Comparison of ENCODE assay signal across 28 cellular contexts in genomic region chr20:62558779-62559178, GRCh38.
DNase-seq lines count a peak whose midpoint lies in the region; ATAC-seq lines count a peak whose summit lies in the region.
"Had no signal": no experiment of that assay in that cellular context is flagged by ENCODE, and none has a peak within 500 bp of the region (broad histone marks: within the 10 kb centered on the region; RNA-seq: fewer than 3 reads in every experiment).

No MANE protein-coding gene starts in this region.

- no peaks in the 10 kb centered on the region for H3K27me3 ChIP-seq in rectal smooth muscle tissue (ENCODE audit: control insufficient read depth, insufficient read depth, low read length)

- POLR2A ChIA-PET in T-cell (lab: Charles Lee), result no interaction called here

- peak overlapping the region; percentile 44 for H3K27ac ChIP-seq in rectal smooth muscle tissue (ENCODE audit: low read depth, low read length)
- H3K27ac ChIP-seq: PC-9, suprapubic skin, upper lobe of right lung had no signal

- no peaks in the 10 kb centered on the region for H3K36me3 ChIP-seq in rectal smooth muscle tissue (ENCODE audit: control insufficient read depth, insufficient read depth, low read length)
- H3K36me3 ChIP-seq: HAP-1, suprapubic skin, upper lobe of right lung had no signal

- intact Hi-C loops in left cardiac atrium (cut with DNase I), result no loop called here

- no peaks in the 10 kb centered on the region for H3K36me3 Mint-ChIP-seq in T-cell
- H3K36me3 Mint-ChIP-seq: activated naive CD8-positive, alpha-beta T cell; stimulated activated naive B cell treated with anti-CD40 and anti-IgM and Interleukin-4, amounts not matched to agents 10 μg/mL and 1 μg/mL and 100 μg/mL, for 72 hours had no signal

- no peak overlapping the region for H3K9ac ChIP-seq in rectal smooth muscle tissue (ENCODE audit: low read length)

- no peak overlapping the region for H3K27ac Mint-ChIP-seq in T-cell
- H3K27ac Mint-ChIP-seq: activated CD4-positive, alpha-beta memory T cell treated with anti-CD3 and anti-CD28 coated beads, Interleukin-2, amount 10 ng/mL, durations not matched to agents 7 days and 5 days; activated naive CD8-positive, alpha-beta T cell; B cell; stimulated activated naive B cell treated with anti-CD40 and anti-IgM and Interleukin-4, amounts not matched to agents 10 μg/mL and 1 μg/mL and 100 μg/mL, for 72 hours had no signal

- H3K4me3 Mint-ChIP-seq in T-cell, result no peak overlapping the region
- H3K4me3 Mint-ChIP-seq: activated CD4-positive, alpha-beta memory T cell treated with anti-CD3 and anti-CD28 coated beads, Interleukin-2, amount 10 ng/mL, durations not matched to agents 7 days and 5 days; activated naive CD8-positive, alpha-beta T cell; B cell; effector memory CD8-positive, alpha-beta T cell; stimulated activated naive B cell treated with anti-CD40 and anti-IgM and Interleukin-4, amounts not matched to agents 10 μg/mL and 1 μg/mL and 100 μg/mL, for 72 hours had no signal

- H3K27me3 Mint-ChIP-seq in T-cell, result peaks cover 25 to 53% of the 10 kb centered on the region in 2 donors

- CTCF ChIA-PET in T-cell (lab: Charles Lee), result no interaction called here

- peaks cover 2 to 6% (median 5%) of the 10 kb centered on the region in 3 donors for H3K4me1 Mint-ChIP-seq in T-cell
- H3K4me1 Mint-ChIP-seq: activated CD4-positive, alpha-beta memory T cell treated with anti-CD3 and anti-CD28 coated beads, Interleukin-2, amount 10 ng/mL, durations not matched to agents 7 days and 5 days had no signal

- ATAC-seq in left cardiac atrium (peak; percentile 64 to 69), T-cell (replicated peaks in 1 of 4) (no peak), left lobe of liver (no peak)
- ATAC-seq: effector memory CD8-positive, alpha-beta T cell; stimulated activated naive B cell treated with anti-CD40 and anti-IgM and Interleukin-4, amounts not matched to agents 10 μg/mL and 1 μg/mL and 100 μg/mL, for 72 hours; upper lobe of right lung had no signal

- H3K9me3 Mint-ChIP-seq in T-cell, result no peaks in the 10 kb centered on the region
- H3K9me3 Mint-ChIP-seq: activated CD4-positive, alpha-beta memory T cell treated with anti-CD3 and anti-CD28 coated beads, Interleukin-2, amount 10 ng/mL, durations not matched to agents 7 days and 5 days; effector memory CD8-positive, alpha-beta T cell; stimulated activated naive B cell treated with anti-CD40 and anti-IgM and Interleukin-4, amounts not matched to agents 10 μg/mL and 1 μg/mL and 100 μg/mL, for 72 hours had no signal

- DNase-seq in ELR (ENCODE audit: low read depth) (peak; percentile 41), SW480 (ENCODE audit: low spot score) (peak; percentile 68), left cardiac atrium (peak; percentile 69), T-cell (no peak), retina (no peak), left lobe of liver (ENCODE audit: low spot score) (no peak)
- DNase-seq in activated CD4-positive, CD25-positive, alpha-beta regulatory T cell treated with anti-CD3 and anti-CD28 coated beads, Interleukin-2, amount 50 U/mL, for 72 hours, result no peak
- DNase-seq: activated CD4-positive, alpha-beta memory T cell treated with anti-CD3 and anti-CD28 coated beads, Interleukin-2, amount 10 ng/mL, durations not matched to agents 7 days and 5 days; activated CD4-positive, alpha-beta T cell treated with anti-CD3 and anti-CD28 coated beads for 1 hour; anterior cingulate cortex; cortex of kidney; DMS153; effector memory CD8-positive, alpha-beta T cell; erythroblast; KG1; mesenchymal stem cell; NCI-H1417; NCI-H2081; occipital lobe; PC-9; stimulated activated CD4-positive, alpha-beta T cell treated with anti-CD3 and anti-CD28 coated beads, Interleukin-4, amount 100 ng/mL, for 4 hours; stimulated activated naive B cell treated with anti-CD40 and anti-IgM and Interleukin-4, amounts not matched to agents 10 μg/mL and 1 μg/mL and 100 μg/mL, for 72 hours; upper lobe of right lung had no signal

- peak overlapping the region; percentile 13 for H3K4me3 ChIP-seq in rectal smooth muscle tissue (ENCODE audit: low read length)
- H3K4me3 ChIP-seq: HAP-1, PC-9, suprapubic skin, upper lobe of right lung had no signal

- H3K4me1 ChIP-seq in rectal smooth muscle tissue (ENCODE audit: control insufficient read depth, insufficient read depth, low read length), result peaks cover 30% of the 10 kb centered on the region
- H3K4me1 ChIP-seq: HAP-1, suprapubic skin, upper lobe of right lung had no signal

Comparison
In these comparisons a context has a peak if more than half of its experiments do, and no peak if none do; other contexts are left out.
1. DNase-seq: peak in ELR (single experiment), SW480 (single experiment) and left cardiac atrium (single experiment); none in T-cell (0 of 34), activated CD4-positive, CD25-positive, alpha-beta regulatory T cell treated with anti-CD3 and anti-CD28 coated beads, Interleukin-2, amount 50 U/mL, for 72 hours (single experiment), retina (single experiment) and left lobe of liver (single experiment).
2. ATAC-seq: peak in left cardiac atrium (2 of 2); none in T-cell (0 of 4) and left lobe of liver (single experiment).